In genomic region chr3:43559961-43560360, GRCh38 we compare ENCODE assay signal across 2 cellular contexts.
TF ChIP-seq lines count a peak whose summit lies in the region.

No MANE protein-coding gene starts in this region.

TF ChIP-seq in IMR-90, 13 proteins besides CTCF, POLR2A, EP300 and RAD21:
- no peak for TF ChIP-seq MAFK (IDR thresholded peaks at IDR 0.05; ENCODE audit: low read depth, low read length)
- TF ChIP-seq CHD1 (IDR thresholded peaks at IDR 0.05; ENCODE audit: low read depth, low read length), result no peak
- TF ChIP-seq USF2 (IDR thresholded peaks at IDR 0.05; ENCODE audit: low read depth, low read length), result no peak
- TF ChIP-seq CEBPB (IDR thresholded peaks at IDR 0.05; ENCODE audit: low read depth, low read length), result no peak
- no peak for TF ChIP-seq MXI1 (IDR thresholded peaks at IDR 0.05; ENCODE audit: borderline replicate concordance, low read depth, low read length)
- no peak for TF ChIP-seq NFE2L2 (IDR thresholded peaks at IDR 0.05; ENCODE audit: low read depth, low read length)
- no peak for TF ChIP-seq RFX5 (IDR thresholded peaks at IDR 0.05; ENCODE audit: low read depth, low read length)
- no peak for TF ChIP-seq BHLHE40 (IDR thresholded peaks at IDR 0.05; ENCODE audit: low read depth, low read length)
- no peak for TF ChIP-seq ELK1 (IDR thresholded peaks at IDR 0.05; ENCODE audit: borderline replicate concordance, low read depth, low read length)

TF ChIP-seq in H1, 55 proteins besides CTCF, POLR2A, EP300 and RAD21:
- TF ChIP-seq RBBP5 (IDR thresholded peaks at IDR 0.05; ENCODE audit: borderline replicate concordance, low read depth, low read length) (no peak), USF2 (IDR thresholded peaks at IDR 0.05; ENCODE audit: low read length) (no peak), BCL11A (IDR thresholded peaks at IDR 0.05; ENCODE audit: low read depth in 2 of 2, low read length in 2 of 2) (no peak), CREB1 (IDR thresholded peaks at IDR 0.05) (no peak)
